8 cellular contexts compared by ENCODE assay signal in genomic region chr9:38066907-38067610, GRCh38.
DNase-seq lines count a peak whose midpoint lies in the region; ATAC-seq and TF ChIP-seq lines count a peak whose summit lies in the region.

No MANE protein-coding gene starts in this region.

- peaks cover 14% of the 10 kb centered on the region for H3K27me3 Mint-ChIP-seq in activated T-cell treated with anti-CD3 and anti-CD28 coated beads, Interleukin-2, amount 50 U/mL, for 24 hours

- TF ChIP-seq CTCF in fibroblast of pulmonary artery (IDR thresholded peaks at IDR 0.05; ENCODE audit: low read length, missing control alignments), result no peak

- peaks cover 22% of the 10 kb centered on the region for H3K4me1 ChIP-seq in neuron (ENCODE audit: insufficient read depth, low read length)

- peak overlapping the region; percentile 70 for H3K27ac Mint-ChIP-seq in activated T-cell treated with anti-CD3 and anti-CD28 coated beads, Interleukin-2, amount 50 U/mL, for 24 hours

- peaks cover 31% of the 10 kb centered on the region for H3K4me1 Mint-ChIP-seq in activated T-cell treated with anti-CD3 and anti-CD28 coated beads, Interleukin-2, amount 50 U/mL, for 24 hours (ENCODE audit: low read depth)

- DNase-seq in activated effector memory CD4-positive, alpha-beta T cell treated with anti-CD3 and anti-CD28 coated beads, Interleukin-2, amount 50 U/mL, for 16 hours, result peak; percentile 65
- no peak for DNase-seq in activated effector memory CD4-positive, alpha-beta T cell treated with Interleukin-2 at 50 U/mL for 16 hours
- DNase-seq in activated T-cell treated with anti-CD3 and anti-CD28 coated beads, Interleukin-2, amount 50 U/mL, for 24 hours, result peak; percentile 52
- DNase-seq in fibroblast of pulmonary artery (ENCODE audit: low read depth) (peak; percentile 46), NOMO-1 treated with dmso at 0.1 percent for 144 hours (lab: John Stamatoyannopoulos, UW; ENCODE audit: unreplicated experiment) (no peak)

- peak overlapping the region; percentile 90 for H3K4me3 ChIP-seq in fibroblast of pulmonary artery (replicated peaks; ENCODE audit: low read depth, low read length)
- peak overlapping the region; percentile 82 for H3K4me3 ChIP-seq in neuron (ENCODE audit: low read length)

- peaks cover 22% of the 10 kb centered on the region for H3K27me3 ChIP-seq in neuron (ENCODE audit: insufficient read depth, low read length)

- H3K4me3 Mint-ChIP-seq in activated T-cell treated with anti-CD3 and anti-CD28 coated beads, Interleukin-2, amount 50 U/mL, for 24 hours, result peak overlapping the region; percentile 77

- no peaks in the 10 kb centered on the region for H3K36me3 ChIP-seq in neuron (ENCODE audit: insufficient read depth, low read length)

- ATAC-seq in HG03139 (IDR thresholded peaks at IDR 0.05; ENCODE audit: unreplicated experiment) (no peak), GM18909 (IDR thresholded peaks at IDR 0.05; ENCODE audit: poor library complexity, unreplicated experiment) (no peak)

- H3K36me3 Mint-ChIP-seq in activated T-cell treated with anti-CD3 and anti-CD28 coated beads, Interleukin-2, amount 50 U/mL, for 24 hours (ENCODE audit: low read depth), result no peaks in the 10 kb centered on the region

- H3K9me3 ChIP-seq in neuron (ENCODE audit: low read length), result no peaks in the 10 kb centered on the region

- H3K9me3 Mint-ChIP-seq in activated T-cell treated with anti-CD3 and anti-CD28 coated beads, Interleukin-2, amount 50 U/mL, for 24 hours, result no peaks in the 10 kb centered on the region

- no peak overlapping the region for H2AFZ ChIP-seq in neuron (ENCODE audit: low read depth, low read length)

Comparison
In these comparisons a context has a peak if more than half of its experiments do, and no peak if none do; other contexts are left out.
1. DNase-seq: peak in activated effector memory CD4-positive, alpha-beta T cell treated with anti-CD3 and anti-CD28 coated beads, Interleukin-2, amount 50 U/mL, for 16 hours (single experiment), activated T-cell treated with anti-CD3 and anti-CD28 coated beads, Interleukin-2, amount 50 U/mL, for 24 hours (single experiment) and fibroblast of pulmonary artery (single experiment); none in activated effector memory CD4-positive, alpha-beta T cell treated with Interleukin-2 at 50 U/mL for 16 hours (single experiment) and NOMO-1 treated with dmso at 0.1 percent for 144 hours (single experiment).